Comparison of ENCODE assay signal across 27 cellular contexts in genomic region chr1:36760081-36760480, GRCh38.
"Had no signal": no experiment of that assay in that cellular context is flagged by ENCODE, and none has a peak within 500 bp of the region (broad histone marks: within the 10 kb centered on the region; RNA-seq: fewer than 3 reads in every experiment).

No MANE protein-coding gene starts in this region.

- H3K9me3 ChIP-seq: gastrocnemius medialis, mucosa of descending colon, ovary had no signal

- H3K4me3 Mint-ChIP-seq: central memory CD8-positive, alpha-beta T cell; effector memory CD8-positive, alpha-beta T cell; mesothelial cell of epicardium; naive B cell; nephron progenitor cell; stimulated activated memory B cell treated with anti-CD40 and anti-IgM and Interleukin-4, amounts not matched to agents 10 μg/mL and 1 μg/mL and 100 μg/mL, for 72 hours; stimulated activated naive CD8-positive, alpha-beta T cell treated with anti-CD3 and anti-CD28 coated beads, Interleukin-15, Interleukin-2, amounts not matched to agents 100 ng/mL and 50 ng/mL, for 24 hours had no signal

- H3K36me3 ChIP-seq: cardiac muscle cell, gastrocnemius medialis, heart left ventricle, left lung, ovary, thoracic aorta, tibial nerve, upper lobe of left lung had no signal

- H3K27ac Mint-ChIP-seq: effector memory CD8-positive, alpha-beta T cell; mesothelial cell of epicardium; naive B cell; nephron progenitor cell; stimulated activated memory B cell treated with anti-CD40 and anti-IgM and Interleukin-4, amounts not matched to agents 10 μg/mL and 1 μg/mL and 100 μg/mL, for 72 hours; stimulated activated naive CD8-positive, alpha-beta T cell treated with anti-CD3 and anti-CD28 coated beads, Interleukin-15, Interleukin-2, amounts not matched to agents 100 ng/mL and 50 ng/mL, for 24 hours had no signal

- H3K4me3 ChIP-seq: cardiac muscle cell, coronary artery, gastrocnemius medialis, heart left ventricle, hepatocyte, left lung, mucosa of descending colon, ovary, smooth muscle cell, thoracic aorta, tibial nerve, upper lobe of left lung had no signal

- H3K4me2 ChIP-seq: hepatocyte, smooth muscle cell had no signal

- H2AFZ ChIP-seq: hepatocyte had no signal

- DNase-seq: effector memory CD8-positive, alpha-beta T cell; foreskin fibroblast; gastrocnemius medialis; heart left ventricle; left cardiac atrium; left lung; mammary epithelial cell; mucosa of descending colon; naive B cell; nephron progenitor cell; occipital lobe; ovary; stimulated activated CD4-positive, alpha-beta T cell treated with anti-CD3 and anti-CD28 coated beads, Interleukin-4, amount 100 ng/mL, for 4 hours; upper lobe of left lung had no signal

- H3K4me1 Mint-ChIP-seq: central memory CD8-positive, alpha-beta T cell; mesothelial cell of epicardium; naive B cell; stimulated activated memory B cell treated with anti-CD40 and anti-IgM and Interleukin-4, amounts not matched to agents 10 μg/mL and 1 μg/mL and 100 μg/mL, for 72 hours had no signal

- H3K27me3 Mint-ChIP-seq: stimulated activated naive CD8-positive, alpha-beta T cell treated with anti-CD3 and anti-CD28 coated beads, Interleukin-15, Interleukin-2, amounts not matched to agents 100 ng/mL and 50 ng/mL, for 24 hours had no signal

- H3K4me1 ChIP-seq: gastrocnemius medialis, heart left ventricle, left lung, tibial nerve, upper lobe of left lung had no signal

- ATAC-seq: effector memory CD8-positive, alpha-beta T cell; esophagus mucosa; gastrocnemius medialis; heart left ventricle; left cardiac atrium; left lung; mucosa of descending colon; sciatic nerve; stimulated activated memory B cell treated with anti-CD40 and anti-IgM and Interleukin-4, amounts not matched to agents 10 μg/mL and 1 μg/mL and 100 μg/mL, for 72 hours had no signal

- H3K9me3 Mint-ChIP-seq: central memory CD8-positive, alpha-beta T cell; effector memory CD8-positive, alpha-beta T cell; mesothelial cell of epicardium; stimulated activated memory B cell treated with anti-CD40 and anti-IgM and Interleukin-4, amounts not matched to agents 10 μg/mL and 1 μg/mL and 100 μg/mL, for 72 hours; stimulated activated naive CD8-positive, alpha-beta T cell treated with anti-CD3 and anti-CD28 coated beads, Interleukin-15, Interleukin-2, amounts not matched to agents 100 ng/mL and 50 ng/mL, for 24 hours had no signal

- H3K36me3 Mint-ChIP-seq: mesothelial cell of epicardium; naive B cell; stimulated activated memory B cell treated with anti-CD40 and anti-IgM and Interleukin-4, amounts not matched to agents 10 μg/mL and 1 μg/mL and 100 μg/mL, for 72 hours had no signal

- H3K27me3 ChIP-seq: cardiac muscle cell, gastrocnemius medialis, hepatocyte, left lung, ovary, tibial nerve, upper lobe of left lung had no signal

- H3K27ac ChIP-seq: cardiac muscle cell, coronary artery, epithelial cell of prostate, gastrocnemius medialis, heart left ventricle, hepatocyte, left lung, ovary, thoracic aorta, tibial nerve, upper lobe of left lung had no signal
